In genomic region chr1:193418745-193419058, GRCh38 we compare ENCODE assay signal across 10 cellular contexts.
DNase-seq lines count a peak whose midpoint lies in the region; ATAC-seq, FAIRE-seq and TF ChIP-seq lines count a peak whose summit lies in the region.
"Had no signal": no experiment of that assay in that cellular context is flagged by ENCODE, and none has a peak within 500 bp of the region (broad histone marks: within the 10 kb centered on the region; RNA-seq: fewer than 3 reads in every experiment).

No MANE protein-coding gene starts in this region.

- H3K79me2 ChIP-seq in Karpas-422 (ENCODE audit: low read length) (no peaks in the 10 kb centered on the region), mammary epithelial cell (ENCODE audit: insufficient read depth, low read length) (no peaks in the 10 kb centered on the region)

- no peak for DNase-seq in AG04449 (ENCODE audit: low read depth, low spot score)
- no peak for DNase-seq in Karpas-422
- DNase-seq in mammary epithelial cell: no peak
- no peak for DNase-seq in naive thymus-derived CD4-positive, alpha-beta T cell
- no peak for DNase-seq in UCSD-AML1 (lab: John Stamatoyannopoulos, UW; ENCODE audit: unreplicated experiment)
- no peak for DNase-seq in G401 (ENCODE audit: low spot score)
- no peak for DNase-seq in H54 (ENCODE audit: insufficient read length, low spot score)
- DNase-seq: left cardiac atrium, T-helper 9 cell had no signal

- peaks cover 0 to 19% (median 0%) of the 10 kb centered on the region in 11 donors for H3K9me3 Mint-ChIP-seq in naive thymus-derived CD4-positive, alpha-beta T cell

- H2AFZ ChIP-seq in Karpas-422 (ENCODE audit: low read length) (no peak overlapping the region), mammary epithelial cell (ENCODE audit: low read depth, low read length) (peak overlapping the region; percentile 69)

- CTCF ChIA-PET in AG04449 (lab: Yijun Ruan, JAX): interaction anchor here (1.6 kb wide), 1 partner anchor 18 kb away, joined by 5 read pairs; no protein-coding TSS in a partner anchor
- CTCF ChIA-PET in mammary epithelial cell (lab: Charles Lee; ENCODE audit: low non-redundant PET): no interaction called here
- CTCF ChIA-PET in naive thymus-derived CD4-positive, alpha-beta T cell (lab: Charles Lee): no interaction called here

- H3K27me3 ChIP-seq in Karpas-422 (ENCODE audit: low read length): no peaks in the 10 kb centered on the region
- no peaks in the 10 kb centered on the region for H3K27me3 ChIP-seq in mammary epithelial cell (ENCODE audit: insufficient read depth, low read length)
- H3K27me3 ChIP-seq in naive thymus-derived CD4-positive, alpha-beta T cell (ENCODE audit: control insufficient read depth in 2 of 2, insufficient read depth in 2 of 2, low read length in 2 of 2): no peaks in the 10 kb centered on the region

- peak overlapping the region; percentile 40 for H3K4me3 ChIP-seq in AG04449 (ENCODE audit: low read depth, low read length)
- no peak overlapping the region for H3K4me3 ChIP-seq in Karpas-422 (ENCODE audit: low read length)
- H3K4me3 ChIP-seq in mammary epithelial cell (replicated peaks in 1 of 3; ENCODE audit: insufficient read depth in 1 of 3, low read depth in 2 of 3, low read length in 3 of 3): peak overlapping the region in 2 of 3 experiments; percentile 27 to 29
- peak overlapping the region; percentile 45 for H3K4me3 ChIP-seq in naive thymus-derived CD4-positive, alpha-beta T cell (ENCODE audit: low read length)

- peak overlapping the region; percentile 88 to 95 (median 91) for H3K27ac Mint-ChIP-seq in naive thymus-derived CD4-positive, alpha-beta T cell

- TF ChIP-seq CTCF in AG04449 (IDR thresholded peaks at IDR 0.05; ENCODE audit: insufficient read depth, low read length, missing control alignments): no peak
- no peak for TF ChIP-seq CTCF in mammary epithelial cell (conservative IDR thresholded peaks at IDR 0.05 in 1 of 2, IDR thresholded peaks at IDR 0.05 in 1 of 2; ENCODE audit: extremely low read depth in 1 of 2, insufficient read depth in 1 of 2, low read depth in 1 of 2, low read length in 2 of 2)

- no TSS peak for BruUV-seq in mammary epithelial cell (replicated peaks; lab: Mats Ljungman, UMichigan)

- H4K20me1 ChIP-seq in Karpas-422 (ENCODE audit: insufficient read depth, low read depth, low read length) (no peaks in the 10 kb centered on the region), mammary epithelial cell (ENCODE audit: insufficient read depth, low read length) (no peaks in the 10 kb centered on the region)

- 58% methylated on average over 3 of the region's 3 CpGs for WGBS in mammary epithelial cell (ENCODE audit: low coverage, missing lambda C conversion rate)

- H3K36me3 ChIP-seq in Karpas-422 (ENCODE audit: insufficient read depth, low read length) (no peaks in the 10 kb centered on the region), mammary epithelial cell (ENCODE audit: insufficient read depth, low read length) (no peaks in the 10 kb centered on the region)
- H3K36me3 ChIP-seq in naive thymus-derived CD4-positive, alpha-beta T cell (ENCODE audit: control insufficient read depth in 2 of 3, insufficient read depth in 3 of 3, low read length in 3 of 3): no peaks in the 10 kb centered on the region

- no peaks in the 10 kb centered on the region for H3K27me3 Mint-ChIP-seq in naive thymus-derived CD4-positive, alpha-beta T cell

- H3K4me3 Mint-ChIP-seq in naive thymus-derived CD4-positive, alpha-beta T cell: peak overlapping the region; percentile 68 to 93 (median 87)

- H3K36me3 Mint-ChIP-seq in naive thymus-derived CD4-positive, alpha-beta T cell: peaks cover 0 to 34% (median 0%) of the 10 kb centered on the region in 5 donors

- peaks cover 15 to 56% (median 44%) of the 10 kb centered on the region in 7 donors for H3K4me1 Mint-ChIP-seq in naive thymus-derived CD4-positive, alpha-beta T cell

- no peaks in the 10 kb centered on the region for H3K9me2 ChIP-seq in Karpas-422 (replicated peaks; ENCODE audit: insufficient read depth, low read length)

- peak overlapping the region; percentile 20 for H3K4me2 ChIP-seq in Karpas-422 (ENCODE audit: low read depth, low read length, poor library complexity, severe bottlenecking)
- peak overlapping the region; percentile 73 for H3K4me2 ChIP-seq in mammary epithelial cell (ENCODE audit: insufficient read depth, low read depth, low read length)

- dilution Hi-C loops in mammary epithelial cell (cut with HindIII; ENCODE audit: low sequenced_read_pairs): no loop called here

- TF ChIP-seq POLR2A in H54 (IDR thresholded peaks at IDR 0.05; ENCODE audit: low read depth, low read length): no peak

- H3K9ac ChIP-seq in Karpas-422 (ENCODE audit: low read length) (no peak overlapping the region), mammary epithelial cell (ENCODE audit: insufficient read depth, low read length) (no peak overlapping the region)

- no peaks in the 10 kb centered on the region for H3K9me3 ChIP-seq in Karpas-422 (ENCODE audit: low read length)
- H3K9me3 ChIP-seq in mammary epithelial cell (replicated peaks; ENCODE audit: insufficient read depth, low read length): no peaks in the 10 kb centered on the region
- H3K9me3 ChIP-seq in naive thymus-derived CD4-positive, alpha-beta T cell (ENCODE audit: control insufficient read depth in 2 of 3, low read length in 3 of 3): no peaks in the 10 kb centered on the region

- ATAC-seq in naive thymus-derived CD4-positive, alpha-beta T cell: peak; percentile 51
- no peak for ATAC-seq in HG03135 (IDR thresholded peaks at IDR 0.05; ENCODE audit: unreplicated experiment)

- intact Hi-C loops in mammary epithelial cell (cut with micrococcal nuclease): no loop called here
- intact Hi-C loops in naive thymus-derived CD4-positive, alpha-beta T cell (cut with micrococcal nuclease): loop anchor here (1.0 to 10.0 kb wide), 11 partner anchors 10 to 634 kb away; partner anchors contain the start of genes RGS2 (in 1 of the 2), RO60 (in 1 of the 2) and UCHL5 (in 1 of the 2)

- H3K27ac ChIP-seq in Karpas-422 (ENCODE audit: low read length) (no peak overlapping the region), mammary epithelial cell (ENCODE audit: insufficient read depth, low read depth, low read length) (no peak overlapping the region)
- peak overlapping the region; percentile 58 for H3K27ac ChIP-seq in naive thymus-derived CD4-positive, alpha-beta T cell (ENCODE audit: low read depth, low read length)

- POLR2A ChIA-PET in AG04449 (lab: Yijun Ruan, JAX): no interaction called here
- POLR2A ChIA-PET in naive thymus-derived CD4-positive, alpha-beta T cell (lab: Charles Lee): interaction anchor here (1.3 kb wide), 1 partner anchor 170 kb away, joined by 3 read pairs; no protein-coding TSS in a partner anchor

- FAIRE-seq in H54 (lab: Jason Lieb, UNC): no peak

- no peaks in the 10 kb centered on the region for H3K4me1 ChIP-seq in Karpas-422 (ENCODE audit: low read length)
- H3K4me1 ChIP-seq in mammary epithelial cell (ENCODE audit: insufficient read depth, low read length): no peaks in the 10 kb centered on the region
- peaks cover 16 to 19% of the 10 kb centered on the region in 2 donors for H3K4me1 ChIP-seq in naive thymus-derived CD4-positive, alpha-beta T cell (ENCODE audit: control insufficient read depth in 2 of 2, insufficient read depth in 2 of 2, low read length in 2 of 2)

- in situ Hi-C loops in mammary epithelial cell (cut with MboI; ENCODE audit: low sequenced_read_pairs in 2 of 2): no loop called here
- in situ Hi-C loops in G401 (cut with HindIII; ENCODE audit: low sequenced_read_pairs): no loop called here
